ENCODE assay signal across 21 cellular contexts in the genomic region with DNA sequence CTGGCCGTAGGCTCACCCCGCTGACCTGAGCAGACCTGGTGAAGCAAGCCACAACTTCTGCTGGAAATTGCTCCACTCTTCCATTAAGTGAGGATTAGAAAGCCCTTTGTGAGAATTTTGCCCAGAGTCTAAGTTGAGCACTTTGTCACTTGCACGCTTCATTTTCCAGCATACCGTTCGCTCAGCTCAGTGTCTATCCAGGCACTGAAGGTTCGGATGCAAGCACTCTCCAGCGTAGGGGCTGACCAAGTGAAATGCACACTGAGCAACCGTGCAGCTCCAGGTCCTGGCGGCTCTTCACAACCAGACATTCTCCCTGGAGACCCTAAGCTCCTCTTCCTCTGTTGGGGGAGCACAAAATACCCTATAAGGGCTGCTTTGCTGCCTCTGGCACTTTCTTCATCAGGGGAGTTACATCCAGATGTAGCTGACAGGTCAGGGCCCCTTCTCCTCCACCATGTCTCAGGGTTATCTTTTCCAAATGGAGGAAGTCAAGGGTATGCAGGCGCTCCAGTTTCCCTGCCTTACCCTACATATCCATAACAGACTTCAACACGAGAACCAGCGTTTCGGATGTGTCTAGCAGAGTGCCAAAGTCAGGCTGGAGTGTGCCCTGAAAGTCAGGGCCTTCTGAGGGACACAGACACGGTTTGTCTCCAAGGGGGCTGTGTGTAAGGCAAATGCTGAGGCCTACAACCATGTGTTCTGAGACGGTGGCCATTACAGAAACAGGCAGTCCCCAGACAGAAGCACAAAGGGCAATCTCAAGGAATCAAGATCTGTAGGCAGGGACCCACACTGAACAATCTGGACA.
DNase-seq lines count a peak whose midpoint lies in the region; ATAC-seq, FAIRE-seq and TF ChIP-seq lines count a peak whose summit lies in the region.
"Had no signal": no experiment of that assay in that cellular context is flagged by ENCODE, and none has a peak within 500 bp of the region (broad histone marks: within the 10 kb centered on the region; RNA-seq: fewer than 3 reads in every experiment).

No MANE protein-coding gene starts in this region.

- H3K4me1 Mint-ChIP-seq in neural crest cell = peaks cover 91% of the 10 kb centered on the region
- no peaks in the 10 kb centered on the region for H3K4me1 Mint-ChIP-seq in activated T-helper 1 cell treated with anti-CD3 and anti-CD28 coated beads, Interleukin-12 subunit alpha, Interleukin-12 subunit beta, Interleukin-2, Interleukin-4 antibody, amounts not matched to agents 30 ng/mL and 10 ng/mL and 1 ng/mL, durations not matched to agents 14 hours and 24 hours and 36 hours (ENCODE audit: low read depth)

- no peak overlapping the region for H3K4me3 ChIP-seq in NT2/D1 (ENCODE audit: insufficient read length, low read depth)
- H3K4me3 ChIP-seq in hepatocyte = no peak overlapping the region
- H3K4me3 ChIP-seq in testis = peak overlapping the region in 1 of 2 donors; percentile 77
- H3K4me3 ChIP-seq in small intestine (ENCODE audit: low read depth in 1 of 2, low read length in 2 of 2) = no peak overlapping the region
- H3K4me3 ChIP-seq: HAP-1 had no signal

- no peaks in the 10 kb centered on the region for H3K9me3 ChIP-seq in NT2/D1 (ENCODE audit: insufficient read depth, low read length)
- no peaks in the 10 kb centered on the region for H3K9me3 ChIP-seq in hepatocyte (ENCODE audit: low read depth)
- no peaks in the 10 kb centered on the region for H3K9me3 ChIP-seq in testis
- no peaks in the 10 kb centered on the region for H3K9me3 ChIP-seq in small intestine (ENCODE audit: control insufficient read depth, low read depth)
- H3K9me3 ChIP-seq: HAP-1 had no signal

- H3K79me2 ChIP-seq in hepatocyte = no peaks in the 10 kb centered on the region

- H3K27me3 ChIP-seq in NT2/D1 (ENCODE audit: insufficient read depth, insufficient read length) (peaks cover 22% of the 10 kb centered on the region), hepatocyte (no peaks in the 10 kb centered on the region), testis (no peaks in the 10 kb centered on the region), small intestine (ENCODE audit: control insufficient read depth in 2 of 2, insufficient read depth in 2 of 2, low read length in 2 of 2) (peaks cover 0 to 3% of the 10 kb centered on the region in 2 donors)

- no peak for ATAC-seq in activated naive CD4-positive, alpha-beta T cell treated with anti-CD3 and anti-CD28 coated beads, Interleukin-2, amount 50 U/mL, for 72 hours

- H3K4me2 ChIP-seq in hepatocyte = peak overlapping the region; percentile 97

- no peaks in the 10 kb centered on the region for H3K9me3 Mint-ChIP-seq in neural crest cell
- no peaks in the 10 kb centered on the region for H3K9me3 Mint-ChIP-seq in activated T-helper 1 cell treated with anti-CD3 and anti-CD28 coated beads, Interleukin-12 subunit alpha, Interleukin-12 subunit beta, Interleukin-2, Interleukin-4 antibody, amounts not matched to agents 30 ng/mL and 10 ng/mL and 1 ng/mL, durations not matched to agents 14 hours and 24 hours and 36 hours
- no peaks in the 10 kb centered on the region for H3K9me3 Mint-ChIP-seq in activated naive CD4-positive, alpha-beta T cell treated with anti-CD3 and anti-CD28 coated beads, Interleukin-2, amount 50 U/mL, for 72 hours

- no peaks in the 10 kb centered on the region for H4K20me1 ChIP-seq in hepatocyte (ENCODE audit: insufficient read depth, poor library complexity, severe bottlenecking)

- FAIRE-seq in small intestine (lab: Jason Lieb, UNC) = no peak
- FAIRE-seq: D721Med had no signal

- H3K27ac ChIP-seq in hepatocyte (no peak overlapping the region), testis (peak overlapping the region; percentile 39 to 86), small intestine (ENCODE audit: low read depth in 1 of 2, low read length in 1 of 2) (no peak overlapping the region)

- H3K27me3 Mint-ChIP-seq in neural crest cell (ENCODE audit: low read depth) = peaks cover 52% of the 10 kb centered on the region
- H3K27me3 Mint-ChIP-seq in activated T-helper 1 cell treated with anti-CD3 and anti-CD28 coated beads, Interleukin-12 subunit alpha, Interleukin-12 subunit beta, Interleukin-2, Interleukin-4 antibody, amounts not matched to agents 30 ng/mL and 10 ng/mL and 1 ng/mL, durations not matched to agents 14 hours and 24 hours and 36 hours (ENCODE audit: insufficient read depth) = peaks cover 77% of the 10 kb centered on the region

- no peak overlapping the region for H2AFZ ChIP-seq in hepatocyte

- DNase-seq in NT2/D1 (ENCODE audit: low read depth, low spot score) (no peak), hepatocyte (ENCODE audit: low spot score) (no peak), neural crest cell (ENCODE audit: low read depth, low spot score) (no peak), testis (no peak), small intestine (no peak)
- no peak for DNase-seq in activated T-helper 1 cell treated with anti-CD3 and anti-CD28 coated beads, Interleukin-12 subunit alpha, Interleukin-12 subunit beta, Interleukin-2, Interleukin-4 antibody, amounts not matched to agents 30 ng/mL and 10 ng/mL and 1 ng/mL, durations not matched to agents 14 hours and 24 hours and 36 hours (ENCODE audit: low spot score)
- no peak for DNase-seq in activated naive CD4-positive, alpha-beta T cell treated with anti-CD3 and anti-CD28 coated beads, Interleukin-2, amount 50 U/mL, for 72 hours (ENCODE audit: low spot score in 2 of 2)
- DNase-seq: CD4-positive, alpha-beta memory T cell; DMS79; KBM-7; MV-4-11; NCI-H1417; NCI-H1930; NCI-H526 treated with DMSO at 0.1 percent for 48 hours; NK-92 treated with Interleukin-12 subunit alpha and Interleukin-12 subunit beta, amount 100 ng/mL, for 24 hours; OCI-M1; RPMI8226; SIG-M5 had no signal

- H3K36me3 Mint-ChIP-seq in neural crest cell (ENCODE audit: low read depth) = no peaks in the 10 kb centered on the region
- no peaks in the 10 kb centered on the region for H3K36me3 Mint-ChIP-seq in activated T-helper 1 cell treated with anti-CD3 and anti-CD28 coated beads, Interleukin-12 subunit alpha, Interleukin-12 subunit beta, Interleukin-2, Interleukin-4 antibody, amounts not matched to agents 30 ng/mL and 10 ng/mL and 1 ng/mL, durations not matched to agents 14 hours and 24 hours and 36 hours (ENCODE audit: low read depth)
- no peaks in the 10 kb centered on the region for H3K36me3 Mint-ChIP-seq in activated naive CD4-positive, alpha-beta T cell treated with anti-CD3 and anti-CD28 coated beads, Interleukin-2, amount 50 U/mL, for 72 hours
- H3K36me3 Mint-ChIP-seq: CD4-positive, alpha-beta memory T cell had no signal

- H3K4me1 ChIP-seq in NT2/D1 (ENCODE audit: insufficient read depth, insufficient read length) = no peaks in the 10 kb centered on the region
- peaks cover 51% of the 10 kb centered on the region for H3K4me1 ChIP-seq in hepatocyte (ENCODE audit: insufficient read depth)
- H3K4me1 ChIP-seq in testis = peaks cover 74% of the 10 kb centered on the region
- peaks cover 4 to 7% of the 10 kb centered on the region in 2 donors for H3K4me1 ChIP-seq in small intestine (ENCODE audit: control insufficient read depth in 2 of 2, insufficient read depth in 1 of 2, low read depth in 1 of 2, low read length in 1 of 2)

- 86% methylated on average over 15 of the region's 15 CpGs for WGBS in hepatocyte (ENCODE audit: low lambda C conversion rate, missing lambda C conversion rate)
- WGBS in testis, 2 donors = 85 to 87% methylated on average over 15 of the region's 15 CpGs
- WGBS in small intestine, 3 donors = 87 to 92% (median 91%) methylated on average over 15 of the region's 15 CpGs

- no peak for TF ChIP-seq POLR2A in testis (IDR thresholded peaks at IDR 0.05)

- TF ChIP-seq CTCF in hepatocyte (IDR thresholded peaks at IDR 0.05; ENCODE audit: poor library complexity) (no peak), neural crest cell (conservative IDR thresholded peaks at IDR 0.05) (no peak), testis (IDR thresholded peaks at IDR 0.05) (no peak)

- no peak overlapping the region for H3K27ac Mint-ChIP-seq in neural crest cell (ENCODE audit: unreplicated experiment)
- no peak overlapping the region for H3K27ac Mint-ChIP-seq in activated T-helper 1 cell treated with anti-CD3 and anti-CD28 coated beads, Interleukin-12 subunit alpha, Interleukin-12 subunit beta, Interleukin-2, Interleukin-4 antibody, amounts not matched to agents 30 ng/mL and 10 ng/mL and 1 ng/mL, durations not matched to agents 14 hours and 24 hours and 36 hours
- H3K27ac Mint-ChIP-seq in activated naive CD4-positive, alpha-beta T cell treated with anti-CD3 and anti-CD28 coated beads, Interleukin-2, amount 50 U/mL, for 72 hours = no peak overlapping the region
- H3K27ac Mint-ChIP-seq: B cell; CD4-positive, alpha-beta memory T cell had no signal

- H3K36me3 ChIP-seq in NT2/D1 (ENCODE audit: insufficient read depth, insufficient read length, low read length) (no peaks in the 10 kb centered on the region), hepatocyte (replicated peaks; ENCODE audit: insufficient read depth, low read depth) (no peaks in the 10 kb centered on the region), testis (ENCODE audit: low read depth, missing control alignments) (no peaks in the 10 kb centered on the region), small intestine (ENCODE audit: control insufficient read depth in 2 of 2, insufficient read depth in 2 of 2, low read length in 2 of 2) (no peaks in the 10 kb centered on the region)
- H3K36me3 ChIP-seq: HAP-1 had no signal

- intact Hi-C loops in testis (cut with DNase I; ENCODE audit: low total_unique reads) = no loop called here
- intact Hi-C loops in activated T-helper 1 cell treated with anti-CD3 and anti-CD28 coated beads, Interleukin-12 subunit alpha, Interleukin-12 subunit beta, Interleukin-2, Interleukin-4 antibody, amounts not matched to agents 30 ng/mL and 10 ng/mL and 1 ng/mL, durations not matched to agents 14 hours and 24 hours and 36 hours (cut with micrococcal nuclease) = no loop called here

- peak overlapping the region; percentile 2 for H3K9ac ChIP-seq in NT2/D1 (ENCODE audit: insufficient read length, low read depth)

- H3K9me2 ChIP-seq in hepatocyte (replicated peaks; ENCODE audit: insufficient read depth) = no peaks in the 10 kb centered on the region

- peak overlapping the region; percentile 67 for H3K4me3 Mint-ChIP-seq in neural crest cell
- H3K4me3 Mint-ChIP-seq in activated T-helper 1 cell treated with anti-CD3 and anti-CD28 coated beads, Interleukin-12 subunit alpha, Interleukin-12 subunit beta, Interleukin-2, Interleukin-4 antibody, amounts not matched to agents 30 ng/mL and 10 ng/mL and 1 ng/mL, durations not matched to agents 14 hours and 24 hours and 36 hours = no peak overlapping the region
- H3K4me3 Mint-ChIP-seq: B cell; CD4-positive, alpha-beta memory T cell had no signal

Comparison
In these comparisons a context has a peak if more than half of its experiments do, and no peak if none do; other contexts are left out.
1. H3K27ac ChIP-seq: peak in testis (2 of 2); none in hepatocyte (single experiment) and small intestine (0 of 2).